2 cellular contexts compared by ENCODE assay signal in genomic region chr2:113892004-113892740, GRCh38.
TF ChIP-seq lines count a peak whose summit lies in the region.

No MANE protein-coding gene starts in this region.

TF ChIP-seq in A549, 52 proteins besides CTCF, POLR2A, EP300 and RAD21 (continued from another document):
- TF ChIP-seq SMC3 (IDR thresholded peaks at IDR 0.05), result no peak
- TF ChIP-seq CBX8 (IDR thresholded peaks at IDR 0.05), result no peak
- no peak for TF ChIP-seq EHF (CRISPR knock-in tag; IDR thresholded peaks at IDR 0.05)
- no peak for TF ChIP-seq E2F6 (IDR thresholded peaks at IDR 0.05; ENCODE audit: borderline replicate concordance, low read depth)
- no peak for TF ChIP-seq TP53 (CRISPR knock-in tag; IDR thresholded peaks at IDR 0.05)

TF ChIP-seq in GM23338, 12 proteins besides CTCF, POLR2A, EP300 and RAD21:
- TF ChIP-seq, protein P1, sequence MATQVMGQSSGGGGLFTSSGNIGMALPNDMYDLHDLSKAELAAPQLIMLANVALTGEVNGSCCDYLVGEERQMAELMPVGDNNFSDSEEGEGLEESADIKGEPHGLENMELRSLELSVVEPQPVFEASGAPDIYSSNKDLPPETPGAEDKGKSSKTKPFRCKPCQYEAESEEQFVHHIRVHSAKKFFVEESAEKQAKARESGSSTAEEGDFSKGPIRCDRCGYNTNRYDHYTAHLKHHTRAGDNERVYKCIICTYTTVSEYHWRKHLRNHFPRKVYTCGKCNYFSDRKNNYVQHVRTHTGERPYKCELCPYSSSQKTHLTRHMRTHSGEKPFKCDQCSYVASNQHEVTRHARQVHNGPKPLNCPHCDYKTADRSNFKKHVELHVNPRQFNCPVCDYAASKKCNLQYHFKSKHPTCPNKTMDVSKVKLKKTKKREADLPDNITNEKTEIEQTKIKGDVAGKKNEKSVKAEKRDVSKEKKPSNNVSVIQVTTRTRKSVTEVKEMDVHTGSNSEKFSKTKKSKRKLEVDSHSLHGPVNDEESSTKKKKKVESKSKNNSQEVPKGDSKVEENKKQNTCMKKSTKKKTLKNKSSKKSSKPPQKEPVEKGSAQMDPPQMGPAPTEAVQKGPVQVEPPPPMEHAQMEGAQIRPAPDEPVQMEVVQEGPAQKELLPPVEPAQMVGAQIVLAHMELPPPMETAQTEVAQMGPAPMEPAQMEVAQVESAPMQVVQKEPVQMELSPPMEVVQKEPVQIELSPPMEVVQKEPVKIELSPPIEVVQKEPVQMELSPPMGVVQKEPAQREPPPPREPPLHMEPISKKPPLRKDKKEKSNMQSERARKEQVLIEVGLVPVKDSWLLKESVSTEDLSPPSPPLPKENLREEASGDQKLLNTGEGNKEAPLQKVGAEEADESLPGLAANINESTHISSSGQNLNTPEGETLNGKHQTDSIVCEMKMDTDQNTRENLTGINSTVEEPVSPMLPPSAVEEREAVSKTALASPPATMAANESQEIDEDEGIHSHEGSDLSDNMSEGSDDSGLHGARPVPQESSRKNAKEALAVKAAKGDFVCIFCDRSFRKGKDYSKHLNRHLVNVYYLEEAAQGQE (IDR thresholded peaks at IDR 0.05; ENCODE audit: unreplicated experiment), result no peak
- no peak for TF ChIP-seq EZH2 (IDR thresholded peaks at IDR 0.05; ENCODE audit: low read depth, unreplicated experiment)
- TF ChIP-seq JUNB (IDR thresholded peaks at IDR 0.05; ENCODE audit: unreplicated experiment), result no peak
- TF ChIP-seq ZNF114 (CRISPR knock-in tag; IDR thresholded peaks at IDR 0.05), result no peak
- TF ChIP-seq EZH2phosphoT487 (IDR thresholded peaks at IDR 0.05; ENCODE audit: unreplicated experiment), result no peak
- TF ChIP-seq, protein P2, sequence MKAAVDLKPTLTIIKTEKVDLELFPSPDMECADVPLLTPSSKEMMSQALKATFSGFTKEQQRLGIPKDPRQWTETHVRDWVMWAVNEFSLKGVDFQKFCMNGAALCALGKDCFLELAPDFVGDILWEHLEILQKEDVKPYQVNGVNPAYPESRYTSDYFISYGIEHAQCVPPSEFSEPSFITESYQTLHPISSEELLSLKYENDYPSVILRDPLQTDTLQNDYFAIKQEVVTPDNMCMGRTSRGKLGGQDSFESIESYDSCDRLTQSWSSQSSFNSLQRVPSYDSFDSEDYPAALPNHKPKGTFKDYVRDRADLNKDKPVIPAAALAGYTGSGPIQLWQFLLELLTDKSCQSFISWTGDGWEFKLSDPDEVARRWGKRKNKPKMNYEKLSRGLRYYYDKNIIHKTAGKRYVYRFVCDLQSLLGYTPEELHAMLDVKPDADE (IDR thresholded peaks at IDR 0.05), result no peak
- TF ChIP-seq ZNF462 (CRISPR knock-in tag; IDR thresholded peaks at IDR 0.05), result no peak
- TF ChIP-seq POLR2AphosphoS5 (IDR thresholded peaks at IDR 0.05; ENCODE audit: low read depth), result no peak
- no peak for TF ChIP-seq ZNF331 (CRISPR knock-in tag; IDR thresholded peaks at IDR 0.05; ENCODE audit: low read depth)
- no peak for TF ChIP-seq STAT1 (IDR thresholded peaks at IDR 0.05; ENCODE audit: unreplicated experiment)
- TF ChIP-seq NANOG (IDR thresholded peaks at IDR 0.05; ENCODE audit: borderline replicate concordance), result no peak
- TF ChIP-seq CREB1 (CRISPR knock-in tag; IDR thresholded peaks at IDR 0.05; ENCODE audit: low read depth), result no peak
TF ChIP-seq in GM23338: peak in this region for 0.
